8 cellular contexts compared by ENCODE assay signal in genomic region chr17:14069251-14069981, GRCh38. TPM values are rescaled to one million over a fixed set of nuclear protein-coding genes. Genes with fewer than 3 reads are reported as not detected.
DNase-seq lines count a peak whose midpoint lies in the region; ATAC-seq and TF ChIP-seq lines count a peak whose summit lies in the region.

COX10 (plus strand) TSS chr17:14069504; CDS start chr17:14069606, 102 bp downstream.

- H3K36me3 ChIP-seq in spleen: peaks cover 0 to 24% (median 0%) of the 10 kb centered on the region in 6 donors

- in situ Hi-C loops in ACHN (cut with HindIII; ENCODE audit: low pct_ligation_motif_present, low pct_unique_long_range_greater_than_20kb, low sequenced_read_pairs): no loop called here

- peaks cover 13% of the 10 kb centered on the region for H3K9me3 Mint-ChIP-seq in WTC11
- no peaks in the 10 kb centered on the region for H3K9me3 Mint-ChIP-seq in immature natural killer cell

- ATAC-seq in GM18870 (IDR thresholded peaks at IDR 0.05; ENCODE audit: unreplicated experiment): peak; percentile 97
- peak; percentile 99 for ATAC-seq in HG03108 (IDR thresholded peaks at IDR 0.05; ENCODE audit: unreplicated experiment)
- peak; percentile 99 for ATAC-seq in WTC11

- no peaks in the 10 kb centered on the region for H3K27me3 ChIP-seq in spleen (replicated peaks in 1 of 7)

- peaks cover 22% of the 10 kb centered on the region for H3K36me3 Mint-ChIP-seq in WTC11
- peaks cover 3 to 5% (median 4%) of the 10 kb centered on the region in 3 donors for H3K36me3 Mint-ChIP-seq in immature natural killer cell

- peak within 1 kb of the TSS; percentile 52 to 89 (median 74) for H3K27ac ChIP-seq in spleen

- H3K4me3 ChIP-seq in cardiac fibroblast (replicated peaks in 1 of 2; ENCODE audit: low read depth in 2 of 2, low read length in 2 of 2) (peak within 1 kb of the TSS; percentile 96 to 100), spleen (peak within 1 kb of the TSS; percentile 89 to 99 (median 98))

- TF ChIP-seq CTCF in WTC11 (IDR thresholded peaks at IDR 0.05) (no peak), cardiac fibroblast (IDR thresholded peaks at IDR 0.05; ENCODE audit: low read depth, low read length) (no peak), spleen (IDR thresholded peaks at IDR 0.05 in 8 of 11, conservative IDR thresholded peaks at IDR 0.05 in 3 of 11) (no peak)

- intact Hi-C loops in spleen (cut with DNase I; ENCODE audit: low total_unique reads): no loop called here

- H3K4me3 Mint-ChIP-seq in WTC11 (peak within 1 kb of the TSS; percentile 98), immature natural killer cell (peak within 1 kb of the TSS; percentile 93 to 97 (median 94))

- peak in 2 of 3 donors; percentile 16 to 22 for TF ChIP-seq POLR2A in spleen (IDR thresholded peaks at IDR 0.05)

- 0 to 1% (median 1%) methylated on average over 35 to 47 of the region's 47 CpGs for WGBS in spleen, 5 donors

- H3K4me1 ChIP-seq in spleen: peaks cover 6 to 48% (median 33%) of the 10 kb centered on the region in 6 donors

- peak within 1 kb of the TSS; percentile 97 for H3K27ac Mint-ChIP-seq in WTC11
- H3K27ac Mint-ChIP-seq in immature natural killer cell: peak within 1 kb of the TSS; percentile 86 to 93 (median 90)

- DNase-seq in ACHN: peak; percentile 91
- DNase-seq in NCI-H2196 treated with DMSO at 0.1 percent for 48 hours (lab: John Stamatoyannopoulos, UW; ENCODE audit: unreplicated experiment): peak; percentile 50
- DNase-seq in WTC11 (ENCODE audit: low spot score): peak; percentile 87
- peak; percentile 79 to 82 for DNase-seq in cardiac fibroblast (ENCODE audit: low read depth in 2 of 2)
- peak; percentile 82 for DNase-seq in immature natural killer cell
- DNase-seq in spleen: peak; percentile 97

- H3K9me3 ChIP-seq in spleen: peaks cover 0 to 8% (median 0%) of the 10 kb centered on the region in 8 donors

- H3K4me1 Mint-ChIP-seq in WTC11 (peaks cover 23% of the 10 kb centered on the region), immature natural killer cell (peaks cover 30 to 41% of the 10 kb centered on the region in 2 donors)

- CTCF ChIA-PET in WTC11 (lab: Charles Lee): interaction anchor here (1.1 kb wide), 1 partner anchor 231 kb away, joined by 3 read pairs; the partner anchor contains the start of gene HS3ST3B1

- POLR2A ChIA-PET in WTC11 (lab: Charles Lee): no interaction called here

- no peaks in the 10 kb centered on the region; the same call in 1 of the 2 replicates for H3K27me3 Mint-ChIP-seq in WTC11 (ENCODE audit: low read depth)
- peaks cover 0 to 3% (median 0%) of the 10 kb centered on the region in 3 donors for H3K27me3 Mint-ChIP-seq in immature natural killer cell (ENCODE audit: low read depth in 3 of 3)

TF ChIP-seq in WTC11, 78 proteins besides CTCF, POLR2A, EP300 and RAD21 (continues in another document):
- 0 out of 2 replicates have a peak, but pooled peaks have one; percentile 60 for TF ChIP-seq FOXK1 (CRISPR knock-in tag; IDR thresholded peaks at IDR 0.05)
- no peak for TF ChIP-seq CDX4 (CRISPR knock-in tag; IDR thresholded peaks at IDR 0.05; ENCODE audit: borderline replicate concordance)
- peak; percentile 86 for TF ChIP-seq MAX (CRISPR knock-in tag; IDR thresholded peaks at IDR 0.05)
- TF ChIP-seq GABPB1 (CRISPR knock-in tag; IDR thresholded peaks at IDR 0.05): peak; percentile 76
- peak; percentile 86; the same call in 1 of the 2 replicates for TF ChIP-seq CREM (CRISPR knock-in tag; IDR thresholded peaks at IDR 0.05)
- TF ChIP-seq TEAD4 (CRISPR knock-in tag; IDR thresholded peaks at IDR 0.05): no peak
- TF ChIP-seq AFF4 (CRISPR knock-in tag; IDR thresholded peaks at IDR 0.05; ENCODE audit: borderline replicate concordance): 0 out of 2 replicates have a peak, but pooled peaks have one; percentile 67
- TF ChIP-seq KAT7 (CRISPR knock-in tag; IDR thresholded peaks at IDR 0.05; ENCODE audit: borderline replicate concordance): 0 out of 2 replicates have a peak, but pooled peaks have one; percentile 29
- TF ChIP-seq CREB1 (CRISPR knock-in tag; IDR thresholded peaks at IDR 0.05): peak; percentile 29; the same call in 1 of the 2 replicates
- TF ChIP-seq SP1 (CRISPR knock-in tag; conservative IDR thresholded peaks at IDR 0.05): peak; percentile 87
- no peak for TF ChIP-seq TEAD1 (CRISPR knock-in tag; IDR thresholded peaks at IDR 0.05)
- TF ChIP-seq HMGA2 (CRISPR knock-in tag; IDR thresholded peaks at IDR 0.05): 0 out of 2 replicates have a peak, but pooled peaks have one; percentile 5
- peak; percentile 15; the same call in 1 of the 2 replicates for TF ChIP-seq IRF1 (CRISPR knock-in tag; IDR thresholded peaks at IDR 0.05)
- TF ChIP-seq ETV6 (CRISPR knock-in tag; IDR thresholded peaks at IDR 0.05): peak; percentile 75
- 0 out of 2 replicates have a peak, but pooled peaks have one; percentile 30 for TF ChIP-seq FOXP4 (CRISPR knock-in tag; IDR thresholded peaks at IDR 0.05)
- no peak for TF ChIP-seq ZNF263 (CRISPR knock-in tag; IDR thresholded peaks at IDR 0.05; ENCODE audit: low read depth)
- peak; percentile 69; the same call in 1 of the 2 replicates for TF ChIP-seq TP53 (CRISPR knock-in tag; IDR thresholded peaks at IDR 0.05)
- TF ChIP-seq MYBL2 (CRISPR knock-in tag; IDR thresholded peaks at IDR 0.05): 0 out of 2 replicates have a peak, but pooled peaks have one; percentile 21
- 0 out of 2 replicates have a peak, but pooled peaks have one; percentile 36 for TF ChIP-seq NR2C2 (CRISPR knock-in tag; IDR thresholded peaks at IDR 0.05)
- TF ChIP-seq NFATC4 (CRISPR knock-in tag; IDR thresholded peaks at IDR 0.05): no peak
- TF ChIP-seq EMX1 (CRISPR knock-in tag; IDR thresholded peaks at IDR 0.05): 0 out of 2 replicates have a peak, but pooled peaks have one; percentile 30

RNA-seq across cellular contexts. Expression of gene COX10, which starts in this region (rescaled TPM):
- total RNA-seq in WTC11 (2021) (16.7 to 22.0 TPM (median 16.9 TPM) in 3 replicates), spleen (10 to 100 TPM; 11.0 to 28.8 (median 15.3) TPM)
- polyA plus RNA-seq in immature natural killer cell (10 to 100 TPM; 15.5 to 18.6 (median 16.8) TPM), spleen (1 to 10 TPM; 3.0 to 5.5 (median 5.4) TPM)

Comparison
In these comparisons a context has a peak if more than half of its experiments do, and no peak if none do; other contexts are left out.
1. Peak in every context shown above with its lines: DNase-seq, ATAC-seq, H3K4me3 ChIP-seq and H3K27ac ChIP-seq.